In genomic region chr10:133318494-133319127, GRCh38 we compare ENCODE assay signal across 8 cellular contexts. TPM values are rescaled to one million over a fixed set of nuclear protein-coding genes. Genes with fewer than 3 reads are reported as not detected.
DNase-seq lines count a peak whose midpoint lies in the region; ATAC-seq and TF ChIP-seq lines count a peak whose summit lies in the region.

No MANE protein-coding gene starts in this region.

- H2BK5ac ChIP-seq in mesendoderm (ENCODE audit: low read length) = no peak overlapping the region

- H3K4ac ChIP-seq in mesendoderm (ENCODE audit: low read depth, low read length) = no peak overlapping the region

- H3K4me1 Mint-ChIP-seq in activated CD4-positive, alpha-beta T cell treated with anti-CD3 and anti-CD28 coated beads, Interleukin-2, amount 10 ng/mL, durations not matched to agents 7 days and 5 days = peaks cover 10% of the 10 kb centered on the region

- peak; percentile 72 for TF ChIP-seq CTCF in GM12872 (IDR thresholded peaks at IDR 0.05; ENCODE audit: insufficient read depth, low read depth, low read length)

- no peak overlapping the region for H3K18ac ChIP-seq in mesendoderm (ENCODE audit: low read length)

- H4K5ac ChIP-seq in mesendoderm (ENCODE audit: low read length) = no peak overlapping the region

- no peak overlapping the region for H2BK120ac ChIP-seq in mesendoderm (ENCODE audit: low read depth, low read length)

- H3K4me3 Mint-ChIP-seq in activated CD4-positive, alpha-beta T cell treated with anti-CD3 and anti-CD28 coated beads, Interleukin-2, amount 10 ng/mL, durations not matched to agents 7 days and 5 days = peak overlapping the region; percentile 36

- H3K4me1 ChIP-seq in mesendoderm (ENCODE audit: control insufficient read depth, low read depth, low read length) = no peaks in the 10 kb centered on the region

- no peaks in the 10 kb centered on the region for H3K36me3 Mint-ChIP-seq in activated CD4-positive, alpha-beta T cell treated with anti-CD3 and anti-CD28 coated beads, Interleukin-2, amount 10 ng/mL, durations not matched to agents 7 days and 5 days (ENCODE audit: low read depth)

- H3K27me3 Mint-ChIP-seq in activated CD4-positive, alpha-beta T cell treated with anti-CD3 and anti-CD28 coated beads, Interleukin-2, amount 10 ng/mL, durations not matched to agents 7 days and 5 days = peaks cover 5% of the 10 kb centered on the region

- no peaks in the 10 kb centered on the region for H3K36me3 ChIP-seq in mesendoderm (ENCODE audit: control insufficient read depth, insufficient read depth, low read length)

- H2AK5ac ChIP-seq in mesendoderm (ENCODE audit: low read length) = no peak overlapping the region

- H3K27ac ChIP-seq in mesendoderm (ENCODE audit: low read depth, low read length) = no peak overlapping the region

- H3K27ac Mint-ChIP-seq in activated CD4-positive, alpha-beta T cell treated with anti-CD3 and anti-CD28 coated beads, Interleukin-2, amount 10 ng/mL, durations not matched to agents 7 days and 5 days = no peak overlapping the region

- no peaks in the 10 kb centered on the region for H3K79me2 ChIP-seq in mesendoderm (ENCODE audit: control insufficient read depth, insufficient read depth, low read length)

- H3K4me2 ChIP-seq in mesendoderm (ENCODE audit: low read length) = peak overlapping the region; percentile 56

- peak; percentile 89 for ATAC-seq in HG02798 (IDR thresholded peaks at IDR 0.05; ENCODE audit: poor library complexity, unreplicated experiment)

- WGBS in mesendoderm (ENCODE audit: extremely low coverage, insufficient coverage, low lambda C conversion rate) = no CpG with 5 or more reads among the region's 51 CpGs

- H3K9ac ChIP-seq in mesendoderm (ENCODE audit: low read length) = peak overlapping the region; percentile 29

- H3K23ac ChIP-seq in mesendoderm (ENCODE audit: low read length) = no peak overlapping the region

- DNase-seq in NCI-H345 treated with DMSO at 0.1 percent for 48 hours (lab: John Stamatoyannopoulos, UW; ENCODE audit: unreplicated experiment) = peak; percentile 25
- DNase-seq in activated CD4-positive, alpha-beta T cell treated with anti-CD3 and anti-CD28 coated beads, Interleukin-2, amount 10 ng/mL, durations not matched to agents 7 days and 5 days = peak; percentile 65
- peak; percentile 63 for DNase-seq in effector CD4-positive, alpha-beta T cell
- DNase-seq in mesendoderm = peak; percentile 83
- DNase-seq in stimulated activated CD8-positive, alpha-beta memory T cell treated with anti-CD3 and anti-CD28 coated beads, Interleukin-4, amount 100 ng/mL, for 24 hours (ENCODE audit: low read depth) = peak; percentile 48
- DNase-seq in SIG-M5 treated with dmso at 0.1 percent for 504 hours (lab: John Stamatoyannopoulos, UW; ENCODE audit: unreplicated experiment) = no peak

- no peak overlapping the region for H2BK15ac ChIP-seq in mesendoderm (replicated peaks; ENCODE audit: low read depth)

- no peaks in the 10 kb centered on the region for H3K79me1 ChIP-seq in mesendoderm (ENCODE audit: low read length)

- no peak overlapping the region for H3K4me3 ChIP-seq in mesendoderm (ENCODE audit: low read length)

- H3K9me3 Mint-ChIP-seq in activated CD4-positive, alpha-beta T cell treated with anti-CD3 and anti-CD28 coated beads, Interleukin-2, amount 10 ng/mL, durations not matched to agents 7 days and 5 days = no peaks in the 10 kb centered on the region

- H3K27me3 ChIP-seq in mesendoderm (ENCODE audit: insufficient read depth, low read length, poor library complexity) = no peaks in the 10 kb centered on the region

- CTCF ChIA-PET in activated CD4-positive, alpha-beta T cell treated with anti-CD3 and anti-CD28 coated beads, Interleukin-2, amount 10 ng/mL, durations not matched to agents 7 days and 5 days (lab: Charles Lee) = interaction anchor here (0.7 to 4.0 kb wide), 4 partner anchors 11 to 58 kb away, joined by 3 to 23 read pairs (median 3); no protein-coding TSS in a partner anchor

- H4K8ac ChIP-seq in mesendoderm (ENCODE audit: low read depth, low read length) = no peak overlapping the region

- POLR2A ChIA-PET in activated CD4-positive, alpha-beta T cell treated with anti-CD3 and anti-CD28 coated beads, Interleukin-2, amount 10 ng/mL, durations not matched to agents 7 days and 5 days (lab: Charles Lee) = no interaction called here

- H3K56ac ChIP-seq in mesendoderm (ENCODE audit: low read length) = peak overlapping the region; percentile 64

RNA-seq across cellular contexts. Expression of gene ZNF511, which starts 9.9 kb away (rescaled TPM):
- 10 to 100 TPM; 54.5 to 59.7 TPM for total RNA-seq in activated CD4-positive, alpha-beta T cell treated with anti-CD3 and anti-CD28 coated beads, Interleukin-2, amount 10 ng/mL, durations not matched to agents 7 days and 5 days
- polyA plus RNA-seq in mesendoderm (2013, experiment 1 of 2) = 29.7 TPM
- polyA plus RNA-seq in mesendoderm (2013, experiment 2 of 2) = 31.2 TPM

RNA-seq across cellular contexts. Expression of gene TUBGCP2, which starts 9.9 kb away (rescaled TPM):
- 10 to 100 TPM; 52.4 to 54.2 TPM for total RNA-seq in activated CD4-positive, alpha-beta T cell treated with anti-CD3 and anti-CD28 coated beads, Interleukin-2, amount 10 ng/mL, durations not matched to agents 7 days and 5 days
- polyA plus RNA-seq in mesendoderm (2013, experiment 1 of 2) = 33.5 TPM
- 31.8 TPM for polyA plus RNA-seq in mesendoderm (2013, experiment 2 of 2)

RNA-seq across cellular contexts. Expression of gene CALY, which starts 18.1 kb away (rescaled TPM):
- not detected for total RNA-seq in activated CD4-positive, alpha-beta T cell treated with anti-CD3 and anti-CD28 coated beads, Interleukin-2, amount 10 ng/mL, durations not matched to agents 7 days and 5 days
- polyA plus RNA-seq in mesendoderm (2013, experiment 1 of 2) = 0.51 TPM
- 0.35 TPM for polyA plus RNA-seq in mesendoderm (2013, experiment 2 of 2)

RNA-seq across cellular contexts. Expression of gene PRAP1, which starts 28.6 kb away (rescaled TPM):
- not detected for total RNA-seq in activated CD4-positive, alpha-beta T cell treated with anti-CD3 and anti-CD28 coated beads, Interleukin-2, amount 10 ng/mL, durations not matched to agents 7 days and 5 days
- 0.28 TPM for polyA plus RNA-seq in mesendoderm (2013, experiment 1 of 2)
- polyA plus RNA-seq in mesendoderm (2013, experiment 2 of 2) = 0.35 TPM

RNA-seq across cellular contexts. Expression of gene FUOM, which starts 39.2 kb away (rescaled TPM):
- 10 to 100 TPM; 11.9 to 16.2 TPM for total RNA-seq in activated CD4-positive, alpha-beta T cell treated with anti-CD3 and anti-CD28 coated beads, Interleukin-2, amount 10 ng/mL, durations not matched to agents 7 days and 5 days
- 30.0 TPM for polyA plus RNA-seq in mesendoderm (2013, experiment 1 of 2)
- polyA plus RNA-seq in mesendoderm (2013, experiment 2 of 2) = 31.2 TPM
